ENCODE assay signal across 1 cellular context in the genomic region with DNA sequence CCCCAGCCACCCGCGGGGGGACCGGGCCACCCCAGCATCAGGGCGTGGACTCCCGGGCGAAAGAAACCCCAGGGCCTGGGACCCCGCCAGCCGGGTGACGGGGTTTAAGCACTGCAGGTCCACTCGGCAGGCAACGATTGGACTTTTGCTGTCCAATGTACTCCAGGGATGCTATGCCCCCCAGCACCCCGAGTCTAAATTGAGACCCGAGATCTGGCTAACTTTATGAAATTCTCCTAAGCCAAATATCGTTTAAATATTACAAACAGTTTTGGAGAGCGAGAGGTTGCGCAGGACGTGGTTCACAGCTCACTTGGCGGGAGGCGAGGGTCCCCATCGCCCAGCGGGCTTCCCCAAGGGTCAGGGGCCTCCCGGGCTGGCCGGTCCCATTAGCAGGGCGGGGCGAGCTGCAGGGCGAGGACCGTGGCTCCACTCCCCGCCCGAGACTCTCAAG.
TF ChIP-seq lines count a peak whose summit lies in the region.

No MANE protein-coding gene starts in this region.

TF ChIP-seq in IMR-90, 13 proteins besides CTCF, POLR2A, EP300 and RAD21 (continued from another document):
- no peak for TF ChIP-seq NFE2L2 (IDR thresholded peaks at IDR 0.05; ENCODE audit: low read depth, low read length)
- no peak for TF ChIP-seq MXI1 (IDR thresholded peaks at IDR 0.05; ENCODE audit: borderline replicate concordance, low read depth, low read length)
- TF ChIP-seq RCOR1 (IDR thresholded peaks at IDR 0.05; ENCODE audit: insufficient replicate concordance, low read length): no peak
- no peak for TF ChIP-seq BHLHE40 (IDR thresholded peaks at IDR 0.05; ENCODE audit: low read depth, low read length)
- no peak for TF ChIP-seq MAFK (IDR thresholded peaks at IDR 0.05; ENCODE audit: low read depth, low read length)
- TF ChIP-seq SMC3 (IDR thresholded peaks at IDR 0.05; ENCODE audit: low read depth, low read length): no peak
- TF ChIP-seq, protein P1, sequence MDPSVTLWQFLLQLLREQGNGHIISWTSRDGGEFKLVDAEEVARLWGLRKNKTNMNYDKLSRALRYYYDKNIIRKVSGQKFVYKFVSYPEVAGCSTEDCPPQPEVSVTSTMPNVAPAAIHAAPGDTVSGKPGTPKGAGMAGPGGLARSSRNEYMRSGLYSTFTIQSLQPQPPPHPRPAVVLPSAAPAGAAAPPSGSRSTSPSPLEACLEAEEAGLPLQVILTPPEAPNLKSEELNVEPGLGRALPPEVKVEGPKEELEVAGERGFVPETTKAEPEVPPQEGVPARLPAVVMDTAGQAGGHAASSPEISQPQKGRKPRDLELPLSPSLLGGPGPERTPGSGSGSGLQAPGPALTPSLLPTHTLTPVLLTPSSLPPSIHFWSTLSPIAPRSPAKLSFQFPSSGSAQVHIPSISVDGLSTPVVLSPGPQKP (IDR thresholded peaks at IDR 0.05; ENCODE audit: borderline replicate concordance, low read depth, low read length): no peak
- no peak for TF ChIP-seq RFX5 (IDR thresholded peaks at IDR 0.05; ENCODE audit: low read depth, low read length)
